ENCODE assay signal across 8 cellular contexts in the genomic region with DNA sequence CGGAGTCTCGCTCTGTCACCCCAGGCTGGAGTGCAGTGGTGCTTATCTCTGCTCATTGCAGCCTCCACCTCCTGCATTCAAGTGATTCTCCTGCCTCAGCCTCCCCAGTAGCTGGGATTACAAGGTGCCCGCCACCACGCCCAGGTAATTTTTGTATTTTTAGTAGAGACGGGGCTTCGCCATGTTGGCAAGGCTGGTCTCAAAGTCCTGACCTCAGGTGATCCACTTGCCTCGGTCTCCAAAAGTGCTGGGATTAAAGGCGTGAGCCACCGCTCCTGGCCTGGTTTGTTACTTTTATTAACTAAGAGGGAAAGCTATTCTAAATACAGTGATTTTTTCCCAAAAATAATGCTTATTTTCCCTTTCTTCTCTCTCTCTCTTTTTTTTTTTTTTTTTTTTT. TPM values are rescaled to one million over a fixed set of nuclear protein-coding genes. Genes with fewer than 3 reads are reported as not detected.
DNase-seq lines count a peak whose midpoint lies in the region; ATAC-seq and TF ChIP-seq lines count a peak whose summit lies in the region.

No MANE protein-coding gene starts in this region.

- H2BK12ac ChIP-seq in neuronal stem cell (ENCODE audit: low read length): no peak overlapping the region

- no peak overlapping the region for H3K18ac ChIP-seq in neuronal stem cell (ENCODE audit: low read length)

- no peak overlapping the region for H4K8ac ChIP-seq in neuronal stem cell (ENCODE audit: low read depth, low read length)

- CTCF ChIA-PET in BJ (lab: Yijun Ruan, JAX): interaction anchor here (0.7 kb wide), 1 partner anchor 855 kb away, joined by 4 read pairs; no protein-coding TSS in a partner anchor

- peaks cover 21% of the 10 kb centered on the region for H3K79me2 ChIP-seq in MM.1S (ENCODE audit: low read length)

- H3K4ac ChIP-seq in neuronal stem cell (ENCODE audit: low read length): no peak overlapping the region

- no peaks in the 10 kb centered on the region for H3F3A ChIP-seq in MM.1S (ENCODE audit: insufficient read depth, low read length)

- no peak overlapping the region for H4K91ac ChIP-seq in neuronal stem cell (ENCODE audit: low read depth, low read length, poor library complexity)

- H2BK5ac ChIP-seq in neuronal stem cell (ENCODE audit: low read length): no peak overlapping the region

- H3K9ac ChIP-seq in MM.1S (ENCODE audit: low read length) (peak overlapping the region; percentile 84; the same call in 1 of the 2 replicates), neuronal stem cell (ENCODE audit: low read depth, low read length, poor library complexity) (no peak overlapping the region)

- H2AK5ac ChIP-seq in neuronal stem cell (ENCODE audit: low read depth, low read length): no peak overlapping the region

- H3K4me3 ChIP-seq in BJ (ENCODE audit: low read depth, low read length) (peak overlapping the region; percentile 76), MM.1S (ENCODE audit: low read length) (peak overlapping the region; percentile 78), neuronal stem cell (ENCODE audit: low read length in 2 of 2) (no peak overlapping the region)
- peak overlapping the region; percentile 86 for H3K4me3 ChIP-seq in effector memory CD4-positive, alpha-beta T cell (ENCODE audit: insufficient read depth, low read depth, low read length, poor library complexity, severe bottlenecking)

- no peak overlapping the region for H3K23ac ChIP-seq in neuronal stem cell (ENCODE audit: low read depth, low read length, poor library complexity)

- no CpG with 5 or more reads among the region's 9 CpGs for WGBS in neuronal stem cell (ENCODE audit: extremely low coverage in 2 of 2, insufficient read length in 2 of 2, insufficient replicate concordance in 1 of 2), 2 donors

- H3K9me2 ChIP-seq in MM.1S (replicated peaks; ENCODE audit: insufficient read depth, low read length): no peaks in the 10 kb centered on the region

- H3K36me3 ChIP-seq in BJ (ENCODE audit: control insufficient read depth, insufficient read depth, low read length) (no peaks in the 10 kb centered on the region), MM.1S (replicated peaks; ENCODE audit: insufficient read depth, low read length) (peaks cover 6% of the 10 kb centered on the region; the same call in 1 of the 2 replicates), neuronal stem cell (replicated peaks in 1 of 2; ENCODE audit: control insufficient read depth in 2 of 2, insufficient read depth in 2 of 2, low read length in 2 of 2) (peaks cover 0 to 27% of the 10 kb centered on the region in 2 donors)
- no peaks in the 10 kb centered on the region for H3K36me3 ChIP-seq in effector memory CD4-positive, alpha-beta T cell (ENCODE audit: control insufficient read depth, insufficient read depth, low read length)

- peaks cover 2% of the 10 kb centered on the region for H3K79me1 ChIP-seq in neuronal stem cell (ENCODE audit: low read depth, low read length)

- peaks cover 10% of the 10 kb centered on the region; the same call in 1 of the 2 replicates for H3K4me1 ChIP-seq in MM.1S (ENCODE audit: low read length)
- no peaks in the 10 kb centered on the region for H3K4me1 ChIP-seq in effector memory CD4-positive, alpha-beta T cell (ENCODE audit: control insufficient read depth, insufficient read depth, low read length, poor library complexity, severe bottlenecking)
- peaks cover 2 to 11% of the 10 kb centered on the region in 2 donors for H3K4me1 ChIP-seq in neuronal stem cell (ENCODE audit: control insufficient read depth in 2 of 2, insufficient read depth in 1 of 2, low read depth in 1 of 2, low read length in 2 of 2)

- peak overlapping the region; percentile 48; the same call in 1 of the 2 replicates for H3K27ac ChIP-seq in MM.1S (ENCODE audit: low read length)
- H3K27ac ChIP-seq in effector memory CD4-positive, alpha-beta T cell (ENCODE audit: insufficient read depth, low read length, poor library complexity, severe bottlenecking): no peak overlapping the region
- no peak overlapping the region for H3K27ac ChIP-seq in neuronal stem cell (replicated peaks; ENCODE audit: low read length)

- ATAC-seq in HG02981 (IDR thresholded peaks at IDR 0.05; ENCODE audit: unreplicated experiment): no peak

- H2BK15ac ChIP-seq in neuronal stem cell (ENCODE audit: low read length): no peak overlapping the region

- TF ChIP-seq CTCF in BJ (IDR thresholded peaks at IDR 0.05; ENCODE audit: insufficient read depth, low read depth, low read length) (no peak), MM.1S (IDR thresholded peaks at IDR 0.05; ENCODE audit: low read length) (no peak)

- DNase-seq in BJ (ENCODE audit: low read depth) (no peak), MM.1S (no peak), neuronal stem cell (ENCODE audit: low spot score) (no peak), NCI-H82 (lab: John Stamatoyannopoulos, UW) (no peak)
- DNase-seq in effector memory CD4-positive, alpha-beta T cell: no peak
- no peak for DNase-seq in activated CD8-positive, alpha-beta memory T cell treated with anti-CD3 and anti-CD28 coated beads, Interleukin-2, amount 50 U/mL, for 4 hours
- DNase-seq in activated CD4-positive, alpha-beta T cell treated with anti-CD3 and anti-CD28 coated beads, Interleukin-2, amount 50 U/mL, for 48 hours: no peak

- no peaks in the 10 kb centered on the region for H4K20me1 ChIP-seq in MM.1S (ENCODE audit: insufficient read depth, low read length)

- H2BK120ac ChIP-seq in neuronal stem cell (ENCODE audit: low read depth, low read length): no peak overlapping the region

- no peak overlapping the region for H3K14ac ChIP-seq in neuronal stem cell (ENCODE audit: low read length)

- POLR2A ChIA-PET in BJ (lab: Charles Lee): no interaction called here

- H3K27me3 ChIP-seq in BJ (ENCODE audit: control insufficient read depth, insufficient read depth, low read length) (no peaks in the 10 kb centered on the region; the same call in 1 of the 2 replicates), MM.1S (replicated peaks; ENCODE audit: insufficient read depth, low read length) (no peaks in the 10 kb centered on the region), neuronal stem cell (ENCODE audit: control insufficient read depth in 3 of 3, insufficient read depth in 3 of 3, low read depth in 1 of 3, low read length in 3 of 3) (no peaks in the 10 kb centered on the region)
- no peaks in the 10 kb centered on the region for H3K27me3 ChIP-seq in effector memory CD4-positive, alpha-beta T cell (replicated peaks; ENCODE audit: control insufficient read depth, insufficient read depth, low read length, poor library complexity, severe bottlenecking)

- H2AFZ ChIP-seq in MM.1S (ENCODE audit: low read length) (peak overlapping the region; percentile 92), neuronal stem cell (ENCODE audit: low read length) (peak overlapping the region; percentile 93)

- H3K9me3 ChIP-seq in MM.1S (replicated peaks; ENCODE audit: insufficient read depth, low read length) (no peaks in the 10 kb centered on the region), neuronal stem cell (replicated peaks in 1 of 2; ENCODE audit: control insufficient read depth in 2 of 2, insufficient read depth in 1 of 2, low read depth in 1 of 2, low read length in 2 of 2) (no peaks in the 10 kb centered on the region)
- no peaks in the 10 kb centered on the region for H3K9me3 ChIP-seq in effector memory CD4-positive, alpha-beta T cell (ENCODE audit: control insufficient read depth, low read length)

- H3K4me2 ChIP-seq in MM.1S (ENCODE audit: low read depth, low read length) (peak overlapping the region; percentile 87), neuronal stem cell (ENCODE audit: insufficient read depth, low read length, poor library complexity, severe bottlenecking) (no peak overlapping the region)

RNA-seq across cellular contexts. Expression of a gene that starts 0.9 kb away (rescaled TPM):
- 2.4 and 4.3 TPM in 2 replicates for polyA plus RNA-seq in BJ (2011; rRNA removed)
- 2.1 and 2.6 TPM in 2 replicates for polyA minus RNA-seq in BJ (2011; rRNA and poly(A)+ RNA removed)
- 41.7 TPM for polyA plus RNA-seq in neuronal stem cell (2013, experiment 1 of 2)
- 44.1 TPM for polyA plus RNA-seq in neuronal stem cell (2013, experiment 2 of 2)

Comparison
In these comparisons a context has a peak if more than half of its experiments do, and no peak if none do; other contexts are left out.
1. H3K4me3 ChIP-seq: peak in BJ (single experiment), MM.1S (single experiment) and effector memory CD4-positive, alpha-beta T cell (single experiment); none in neuronal stem cell (0 of 2).